In the genomic region with DNA sequence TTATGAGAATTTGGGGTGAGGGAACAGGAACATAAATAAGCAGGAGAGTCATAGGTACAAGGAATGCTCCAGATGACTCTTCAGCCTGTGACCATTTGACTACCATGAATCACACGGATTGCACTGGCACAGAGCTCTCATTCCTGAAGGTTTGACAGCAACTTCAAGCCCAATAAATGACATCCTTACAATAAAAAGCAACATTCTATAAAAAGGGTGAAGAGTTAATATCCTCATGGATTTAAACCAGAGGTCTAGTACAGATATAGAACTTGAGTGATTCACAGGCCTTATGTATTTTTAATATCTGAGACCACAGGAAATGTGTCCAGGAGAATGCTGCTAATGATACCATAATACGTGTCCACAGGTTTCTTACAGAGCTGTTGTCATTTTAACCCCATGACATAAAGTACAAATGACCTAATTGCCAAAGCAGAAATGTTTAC, we compare ENCODE assay signal across 18 cellular contexts.
A peak's percentile ranks its signal among the peaks of the same experiment; 100 is the strongest.
DNase-seq lines count a peak whose midpoint lies in the region; ATAC-seq and TF ChIP-seq lines count a peak whose summit lies in the region.
"Had no signal": no experiment of that assay in that cellular context is flagged by ENCODE, and none has a peak within 500 bp of the region (broad histone marks: within the 10 kb centered on the region; RNA-seq: fewer than 3 reads in every experiment).

No MANE protein-coding gene starts in this region.

- H3K4me3 ChIP-seq in brain microvascular endothelial cell (ENCODE audit: low read depth, low read length), result no peak overlapping the region
- H3K4me3 ChIP-seq: heart right ventricle, right atrium auricular region had no signal

- peak; percentile 84 for DNase-seq in A172 (ENCODE audit: low spot score)
- DNase-seq in HS-27A (ENCODE audit: low read depth), result peak; percentile 43
- DNase-seq in brain microvascular endothelial cell, result peak; percentile 79
- peak; percentile 72 for DNase-seq in kidney tubule cell (ENCODE audit: low spot score)
- no peak for DNase-seq in anterior cingulate cortex (lab: John Stamatoyannopoulos, UW)
- DNase-seq in NCI-H1105 treated with DMSO at 0.1 percent for 48 hours (lab: John Stamatoyannopoulos, UW), result no peak
- DNase-seq: 8988T; activated effector memory CD4-positive, alpha-beta T cell treated with anti-CD3 and anti-CD28 coated beads, Interleukin-2, amount 50 U/mL, for 16 hours; heart right ventricle; left colon; naive thymus-derived CD8-positive, alpha-beta T cell; NCI-H2081 treated with DMSO at 0.1 percent for 48 hours; SIG-M5; stimulated activated naive CD4-positive, alpha-beta T cell treated with Interleukin-2 at 50 U/mL for 16 hours had no signal

- no peak for TF ChIP-seq CTCF in brain microvascular endothelial cell (IDR thresholded peaks at IDR 0.05; ENCODE audit: low read depth, low read length, missing control alignments)

- ATAC-seq in GM21360 (IDR thresholded peaks at IDR 0.05; ENCODE audit: unreplicated experiment) (no peak), HG03095 (IDR thresholded peaks at IDR 0.05; ENCODE audit: unreplicated experiment) (no peak)
- ATAC-seq: heart right ventricle; left colon; naive thymus-derived CD8-positive, alpha-beta T cell had no signal

- H3K36me3 ChIP-seq in brain microvascular endothelial cell (replicated peaks), result no peaks in the 10 kb centered on the region
- H3K36me3 ChIP-seq: heart right ventricle, right atrium auricular region had no signal

- in situ Hi-C loops in brain microvascular endothelial cell (cut with HindIII; ENCODE audit: low pct_ligation_motif_present, low sequenced_read_pairs), result no loop called here

- H3K27me3 ChIP-seq in brain microvascular endothelial cell (replicated peaks), result no peaks in the 10 kb centered on the region
- H3K27me3 ChIP-seq: right atrium auricular region had no signal

- H3K27ac ChIP-seq in brain microvascular endothelial cell, result peak overlapping the region; percentile 44
- H3K27ac ChIP-seq: heart right ventricle, HL-60, right atrium auricular region had no signal

Comparison
In these comparisons a context has a peak if more than half of its experiments do, and no peak if none do; other contexts are left out.
1. DNase-seq: peak in A172 (single experiment), HS-27A (single experiment), brain microvascular endothelial cell (single experiment) and kidney tubule cell (single experiment); none in anterior cingulate cortex (0 of 58) and NCI-H1105 treated with DMSO at 0.1 percent for 48 hours (single experiment).